In the genomic region with DNA sequence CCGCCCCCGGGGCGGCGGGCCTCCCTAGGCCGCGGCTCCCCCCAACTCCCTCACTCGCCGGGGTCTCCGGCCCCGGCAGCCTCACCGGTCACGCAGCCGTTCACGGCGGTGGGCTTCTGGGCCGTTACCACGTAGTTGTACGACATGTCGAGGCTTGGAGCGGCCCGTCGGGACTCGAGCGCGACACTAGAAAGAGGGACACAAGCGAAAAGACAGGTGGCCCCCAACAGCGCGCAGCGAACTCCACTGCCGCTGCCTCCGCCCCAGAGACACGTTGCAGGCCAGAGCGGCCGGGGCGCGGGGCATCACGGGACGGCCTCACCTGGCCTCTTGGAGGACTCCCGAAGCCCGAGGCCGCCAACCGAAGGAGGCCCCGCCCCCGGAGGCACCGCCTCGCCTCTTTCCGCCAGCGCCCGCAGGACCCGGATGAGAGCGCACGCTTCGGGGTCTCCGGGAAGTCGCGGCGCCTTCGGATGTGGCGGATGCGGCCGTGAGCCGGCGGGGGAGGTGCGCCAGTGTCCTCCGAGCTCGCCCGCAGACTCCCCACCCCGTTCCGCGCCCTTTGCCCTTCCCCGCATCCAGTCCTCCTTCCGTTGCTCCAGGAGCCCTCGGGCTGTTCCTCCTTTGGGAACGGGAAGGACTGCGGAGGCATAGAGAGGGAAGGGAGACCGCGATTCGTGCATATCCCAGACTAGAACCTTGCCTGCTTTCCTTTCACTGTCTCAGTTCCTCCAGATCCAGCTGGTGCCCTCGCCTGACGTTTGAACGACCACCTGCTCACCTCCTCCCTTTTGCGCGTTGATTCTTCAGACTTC, we compare ENCODE assay signal across 8 cellular contexts. TPM values are rescaled to one million over a fixed set of nuclear protein-coding genes. Genes with fewer than 3 reads are reported as not detected.
A peak's percentile ranks its signal among the peaks of the same experiment; 100 is the strongest.
DNase-seq lines count a peak whose midpoint lies in the region; ATAC-seq and TF ChIP-seq lines count a peak whose summit lies in the region.

A gene (minus strand): TSS at position 283 of the 815 bp plus-strand sequence. CDS start 137 bp downstream, at position 146.
A gene with protein sequence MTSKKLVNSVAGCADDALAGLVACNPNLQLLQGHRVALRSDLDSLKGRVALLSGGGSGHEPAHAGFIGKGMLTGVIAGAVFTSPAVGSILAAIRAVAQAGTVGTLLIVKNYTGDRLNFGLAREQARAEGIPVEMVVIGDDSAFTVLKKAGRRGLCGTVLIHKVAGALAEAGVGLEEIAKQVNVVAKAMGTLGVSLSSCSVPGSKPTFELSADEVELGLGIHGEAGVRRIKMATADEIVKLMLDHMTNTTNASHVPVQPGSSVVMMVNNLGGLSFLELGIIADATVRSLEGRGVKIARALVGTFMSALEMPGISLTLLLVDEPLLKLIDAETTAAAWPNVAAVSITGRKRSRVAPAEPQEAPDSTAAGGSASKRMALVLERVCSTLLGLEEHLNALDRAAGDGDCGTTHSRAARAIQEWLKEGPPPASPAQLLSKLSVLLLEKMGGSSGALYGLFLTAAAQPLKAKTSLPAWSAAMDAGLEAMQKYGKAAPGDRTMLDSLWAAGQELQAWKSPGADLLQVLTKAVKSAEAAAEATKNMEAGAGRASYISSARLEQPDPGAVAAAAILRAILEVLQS (plus strand): TSS at position 406 of the 815 bp plus-strand sequence. CDS start 1,501 bp downstream, outside the sequence.

- H3K36me3 ChIP-seq in ACC112 (ENCODE audit: insufficient read depth, low read length) (peaks cover 13% of the 10 kb centered on the region), iPS-18a (ENCODE audit: control insufficient read depth, low read depth, low read length) (peaks cover 21% of the 10 kb centered on the region), skeletal muscle satellite cell (ENCODE audit: insufficient read depth, low read length) (peaks cover 21% of the 10 kb centered on the region)

- H2AFZ ChIP-seq in ACC112 (ENCODE audit: low read length, unreplicated experiment), result peak within 1 kb of the TSS; percentile 87

- H3K79me2 ChIP-seq in ACC112 (ENCODE audit: control insufficient read depth, insufficient read depth, low read length, unreplicated experiment), result peaks cover 51% of the 10 kb centered on the region

- H3K4me3 ChIP-seq in ACC112 (ENCODE audit: low read depth, low read length) (peak within 1 kb of the TSS; percentile 97), iPS-18a (ENCODE audit: low read length) (peak within 1 kb of the TSS; percentile 79), skeletal muscle satellite cell (ENCODE audit: low read length) (peak within 1 kb of the TSS; percentile 94)

- H3K9me3 ChIP-seq in iPS-18a (ENCODE audit: control insufficient read depth, low read depth, low read length), result no peaks in the 10 kb centered on the region
- no peaks in the 10 kb centered on the region for H3K9me3 ChIP-seq in skeletal muscle satellite cell (replicated peaks; ENCODE audit: low read length)

- peak; percentile 64 for ATAC-seq in GM18873 (IDR thresholded peaks at IDR 0.05; ENCODE audit: low FRiP score, unreplicated experiment)
- peak; percentile 80 for ATAC-seq in HG03135 (IDR thresholded peaks at IDR 0.05; ENCODE audit: unreplicated experiment)

- peak within 1 kb of the TSS; percentile 77 for H3K27ac ChIP-seq in ACC112 (ENCODE audit: low read depth, low read length)
- peak within 1 kb of the TSS; percentile 93 for H3K27ac ChIP-seq in VCaP
- peak within 1 kb of the TSS; percentile 89 for H3K27ac ChIP-seq in iPS-18a (ENCODE audit: low read length)

- H3K4me1 ChIP-seq in ACC112 (ENCODE audit: control insufficient read depth, insufficient read depth, low read length, unreplicated experiment), result peaks cover 33% of the 10 kb centered on the region
- peaks cover 12% of the 10 kb centered on the region for H3K4me1 ChIP-seq in iPS-18a (ENCODE audit: control insufficient read depth, low read depth, low read length)
- H3K4me1 ChIP-seq in skeletal muscle satellite cell (ENCODE audit: control insufficient read depth, insufficient read depth, low read length), result peaks cover 31% of the 10 kb centered on the region

- H3K4me2 ChIP-seq in skeletal muscle satellite cell (ENCODE audit: low read length), result peak within 1 kb of the TSS; percentile 94

- DNase-seq in NCI-H2196 treated with DMSO at 0.1 percent for 48 hours (lab: John Stamatoyannopoulos, UW; ENCODE audit: unreplicated experiment), result peak; percentile 85
- peak; percentile 97 to 99 for DNase-seq in T47D (ENCODE audit: low read depth in 1 of 2, low spot score in 1 of 2)

- H3K27me3 ChIP-seq in ACC112 (ENCODE audit: insufficient read depth, low read length), result no peaks in the 10 kb centered on the region
- H3K27me3 ChIP-seq in iPS-18a (ENCODE audit: control insufficient read depth, insufficient read depth, low read length), result no peaks in the 10 kb centered on the region
- no peaks in the 10 kb centered on the region for H3K27me3 ChIP-seq in skeletal muscle satellite cell (ENCODE audit: control insufficient read depth, insufficient read depth, low read length)

- H3K9ac ChIP-seq in iPS-18a (ENCODE audit: low read length) (peak within 1 kb of the TSS; percentile 94), skeletal muscle satellite cell (ENCODE audit: low read depth, low read length) (peak within 1 kb of the TSS; percentile 100)

- no peak for TF ChIP-seq CTCF in VCaP (conservative IDR thresholded peaks at IDR 0.05)

- in situ Hi-C loops in T47D (cut with HindIII; ENCODE audit: low pct_unique_long_range_greater_than_20kb, low sequenced_read_pairs), result no loop called here

RNA-seq across cellular contexts. Expression of the first gene that starts in this region (rescaled TPM):
- 176 and 187 TPM in 2 replicates for total RNA-seq in skeletal muscle satellite cell (2012; rRNA removed)

RNA-seq across cellular contexts. Expression of the second gene that starts in this region (rescaled TPM):
- 19.4 and 22.8 TPM in 2 replicates for total RNA-seq in skeletal muscle satellite cell (2012; rRNA removed)

Comparison
In these comparisons a context has a peak if more than half of its experiments do, and no peak if none do; other contexts are left out.
1. Peak in every context shown above with its lines: DNase-seq, ATAC-seq, H3K4me3 ChIP-seq and H3K27ac ChIP-seq.